Comparison of ENCODE assay signal across 12 cellular contexts in the genomic region with DNA sequence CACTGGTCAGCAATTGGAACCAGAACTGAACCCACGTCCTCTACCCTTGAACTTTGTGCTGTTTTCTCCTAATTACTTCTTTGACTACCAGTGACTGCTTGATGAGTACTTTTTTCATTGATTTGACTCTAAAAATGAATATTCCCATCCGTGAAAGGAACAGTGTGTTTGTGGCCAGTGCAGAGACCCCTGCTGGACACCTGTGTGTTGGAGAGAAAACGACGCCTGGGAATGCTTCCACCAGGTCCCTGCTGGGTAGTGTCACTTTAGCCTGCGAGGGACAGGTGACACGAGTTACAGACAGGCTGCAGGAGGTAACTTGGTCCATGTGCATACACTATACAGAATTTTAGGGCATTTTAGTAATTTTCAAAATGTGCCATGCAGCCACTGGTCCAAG. TPM values are rescaled to one million over a fixed set of nuclear protein-coding genes. Genes with fewer than 3 reads are reported as not detected.
DNase-seq lines count a peak whose midpoint lies in the region; ATAC-seq, FAIRE-seq and TF ChIP-seq lines count a peak whose summit lies in the region.
"Had no signal": no experiment of that assay in that cellular context is flagged by ENCODE, and none has a peak within 500 bp of the region (broad histone marks: within the 10 kb centered on the region; RNA-seq: fewer than 3 reads in every experiment).

No MANE protein-coding gene starts in this region.

- POLR2A ChIA-PET in A673 (lab: Charles Lee; ENCODE audit: low non-redundant PET) (no interaction called here), K562 (lab: Yijun Ruan, JAX) (no interaction called here)

- no peak overlapping the region for H2AFZ ChIP-seq in K562 (ENCODE audit: low read depth, low read length)
- H2AFZ ChIP-seq in keratinocyte (ENCODE audit: control insufficient read depth, low read length): no peak overlapping the region

- H3K27me3 ChIP-seq in A673 (replicated peaks; ENCODE audit: insufficient read depth, low read depth, low read length, poor library complexity) (no peaks in the 10 kb centered on the region), K562 (ENCODE audit: control insufficient read depth in 2 of 2, insufficient read depth in 2 of 2, low read length in 2 of 2) (peaks cover 13 to 36% of the 10 kb centered on the region in 2 experiments), keratinocyte (ENCODE audit: control insufficient read depth, extremely low read depth, insufficient read depth, low read length) (no peaks in the 10 kb centered on the region)

- H3K9me1 ChIP-seq in K562 (ENCODE audit: control insufficient read depth, insufficient read depth, low read length): no peaks in the 10 kb centered on the region
- no peaks in the 10 kb centered on the region for H3K9me1 ChIP-seq in keratinocyte (ENCODE audit: control insufficient read depth, extremely low read depth, insufficient read depth, low read length)

- H3K4me1 Mint-ChIP-seq in effector memory CD8-positive, alpha-beta T cell (ENCODE audit: low read depth in 2 of 2): no peaks in the 10 kb centered on the region
- H3K4me1 Mint-ChIP-seq: CD4-positive, alpha-beta memory T cell had no signal

- TF ChIP-seq CTCF in A673 (conservative IDR thresholded peaks at IDR 0.05; ENCODE audit: low read depth, low read length) (peak; percentile 39; the same call in 1 of the 2 replicates), HFF-Myc (IDR thresholded peaks at IDR 0.05; ENCODE audit: low read depth, low read length, missing control alignments) (peak; percentile 42), K562 (IDR thresholded peaks at IDR 0.05 in 2 of 3, conservative IDR thresholded peaks at IDR 0.05 in 1 of 3; ENCODE audit: insufficient read depth in 2 of 3, low read depth in 1 of 3, low read length in 3 of 3) (peak; percentile 49 to 64 (median 58)), keratinocyte (optimal IDR thresholded peaks at IDR 0.05 in 1 of 3, IDR thresholded peaks at IDR 0.05 in 1 of 3, conservative IDR thresholded peaks at IDR 0.05 in 1 of 3; ENCODE audit: extremely low read depth in 1 of 3, insufficient read depth in 2 of 3, low read length in 3 of 3) (peak in 2 of 3 experiments; percentile 9 to 22)

- intact Hi-C loops in A673 (cut with micrococcal nuclease; ENCODE audit: unreplicated experiment) (loop anchor here (10.0 kb wide), 1 partner anchor 334 kb away; no protein-coding TSS in a partner anchor), K562 (cut with micrococcal nuclease) (no loop called here)

- H3K9me3 ChIP-seq in A673 (ENCODE audit: low read depth, low read length, poor library complexity, severe bottlenecking): no peaks in the 10 kb centered on the region
- no peaks in the 10 kb centered on the region for H3K9me3 ChIP-seq in K562 (replicated peaks; ENCODE audit: control insufficient read depth, insufficient read depth, low read depth, low read length)
- H3K9me3 ChIP-seq in keratinocyte (ENCODE audit: control insufficient read depth, low read depth, low read length): no peaks in the 10 kb centered on the region

- H3K4me3 ChIP-seq in A673 (ENCODE audit: low read depth, low read length, poor library complexity, severe bottlenecking): no peak overlapping the region
- H3K4me3 ChIP-seq in HFF-Myc (replicated peaks; ENCODE audit: low read depth, low read length): no peak overlapping the region
- no peak overlapping the region for H3K4me3 ChIP-seq in K562
- H3K4me3 ChIP-seq in keratinocyte (ENCODE audit: control insufficient read depth in 2 of 3, extremely low read depth in 1 of 3, insufficient read depth in 2 of 3, low read depth in 1 of 3, low read length in 3 of 3): no peak overlapping the region

- H3K4me1 ChIP-seq in A673 (ENCODE audit: insufficient read depth, low read length, poor library complexity, severe bottlenecking) (peaks cover 9% of the 10 kb centered on the region), K562 (replicated peaks in 1 of 2; ENCODE audit: control insufficient read depth in 2 of 2, insufficient read depth in 2 of 2, low read length in 2 of 2) (no peaks in the 10 kb centered on the region), keratinocyte (ENCODE audit: control insufficient read depth, extremely low read depth, insufficient read depth, low read length) (no peaks in the 10 kb centered on the region)

- CTCF ChIA-PET in A673 (lab: Charles Lee) (no interaction called here), K562 (lab: Yijun Ruan, JAX; ENCODE audit: low intra/inter-chr PET ratio) (no interaction called here)

- H3K36me3 ChIP-seq in A673 (ENCODE audit: insufficient read depth, low read length, poor library complexity, severe bottlenecking): no peaks in the 10 kb centered on the region
- no peaks in the 10 kb centered on the region for H3K36me3 ChIP-seq in K562 (ENCODE audit: control insufficient read depth, insufficient read depth, low read length)
- H3K36me3 ChIP-seq in keratinocyte (ENCODE audit: control insufficient read depth in 2 of 2, extremely low read depth in 1 of 2, insufficient read depth in 2 of 2, low read length in 2 of 2): no peaks in the 10 kb centered on the region

- no peak for TF ChIP-seq EP300 in K562 (IDR thresholded peaks at IDR 0.05; ENCODE audit: low read length)

- peak in 1 of 2 experiments; percentile 53; a peak in 3 of 4 replicates for TF ChIP-seq RAD21 in K562 (CRISPR knock-in tag; conservative IDR thresholded peaks at IDR 0.05 in 1 of 2, IDR thresholded peaks at IDR 0.05 in 1 of 2)

- ATAC-seq in K562 (peak; percentile 84), GM18909 (IDR thresholded peaks at IDR 0.05; ENCODE audit: poor library complexity, unreplicated experiment) (no peak)
- ATAC-seq in effector memory CD8-positive, alpha-beta T cell (replicated peaks): no peak
- ATAC-seq: activated CD4-positive, CD25-positive, alpha-beta regulatory T cell treated with anti-CD3 and anti-CD28 coated beads, Interleukin-2, amount 50 U/mL, for 24 hours had no signal

- dilution Hi-C loops in keratinocyte (cut with MboI; ENCODE audit: extremely low pct_ligation_motif_present, low sequenced_read_pairs): no loop called here

- H3K4me3 Mint-ChIP-seq in effector memory CD8-positive, alpha-beta T cell: no peak overlapping the region
- H3K4me3 Mint-ChIP-seq: CD4-positive, alpha-beta memory T cell had no signal

- H4K20me1 ChIP-seq in K562 (replicated peaks; ENCODE audit: control insufficient read depth, insufficient read depth, low read length) (no peaks in the 10 kb centered on the region), keratinocyte (ENCODE audit: control insufficient read depth, extremely low read depth, insufficient read depth, low read length) (no peaks in the 10 kb centered on the region)

- no peak overlapping the region for H3K27ac Mint-ChIP-seq in effector memory CD8-positive, alpha-beta T cell
- H3K27ac Mint-ChIP-seq: activated T-helper 2 cell treated with anti-CD3 and anti-CD28 coated beads, Interferon-gamma antibody, Interleukin-2, Interleukin-4, amounts not matched to agents 10 μg/mL and 5 μg/mL and 100 μg/mL, durations not matched to agents 14 hours and 24 hours and 36 hours had no signal

- TF ChIP-seq POLR2A in K562 (conservative IDR thresholded peaks at IDR 0.05): no peak

- in situ Hi-C loops in K562 (cut with MboI): no loop called here

- FAIRE-seq in K562 (lab: Jason Lieb, UNC) (no peak), keratinocyte (lab: Jason Lieb, UNC) (no peak)
- FAIRE-seq: GM18507 had no signal

- H3K27ac ChIP-seq in A673 (ENCODE audit: low read depth, low read length, poor library complexity, severe bottlenecking): no peak overlapping the region
- H3K27ac ChIP-seq in K562 (ENCODE audit: extremely low read depth, low read depth, low read length): no peak overlapping the region
- no peak overlapping the region for H3K27ac ChIP-seq in keratinocyte (ENCODE audit: control insufficient read depth, insufficient read depth, low read length)

- H3K9me3 Mint-ChIP-seq in effector memory CD8-positive, alpha-beta T cell: no peaks in the 10 kb centered on the region
- H3K9me3 Mint-ChIP-seq: activated T-helper 2 cell treated with anti-CD3 and anti-CD28 coated beads, Interferon-gamma antibody, Interleukin-2, Interleukin-4, amounts not matched to agents 10 μg/mL and 5 μg/mL and 100 μg/mL, durations not matched to agents 14 hours and 24 hours and 36 hours had no signal

- H3K9ac ChIP-seq in K562 (ENCODE audit: insufficient read depth in 1 of 2, low read depth in 2 of 2, low read length in 2 of 2): no peak overlapping the region
- H3K9ac ChIP-seq in keratinocyte (ENCODE audit: control insufficient read depth, extremely low read depth, insufficient read depth, low read length): no peak overlapping the region

- 0% methylated on average over 6 of the region's 6 CpGs for WGBS in K562 (ENCODE audit: insufficient coverage, low coverage, missing lambda C conversion rate)

- DNase-seq in A673 (ENCODE audit: low spot score) (no peak), HFF-Myc (ENCODE audit: extremely low read depth, low read depth) (no peak), K562 (ENCODE audit: extremely low read depth in 1 of 4, low spot score in 3 of 4) (peak in 2 of 4 experiments; percentile 27 to 32), keratinocyte (ENCODE audit: low read depth, low spot score) (no peak), DMS79 treated with DMSO at 0.1 percent for 48 hours (lab: John Stamatoyannopoulos, UW) (no peak), NCI-H345 treated with DMSO at 0.1 percent for 48 hours (lab: John Stamatoyannopoulos, UW; ENCODE audit: unreplicated experiment) (no peak)
- no peak for DNase-seq in effector memory CD8-positive, alpha-beta T cell
- DNase-seq: CD4-positive, alpha-beta memory T cell had no signal

- no peak overlapping the region for H3K4me2 ChIP-seq in K562 (ENCODE audit: insufficient read depth, low read length)
- no peak overlapping the region for H3K4me2 ChIP-seq in keratinocyte (ENCODE audit: control insufficient read depth, extremely low read depth, insufficient read depth, low read depth, low read length)

- H3K36me3 Mint-ChIP-seq in effector memory CD8-positive, alpha-beta T cell (ENCODE audit: insufficient read depth): peaks cover 3% of the 10 kb centered on the region
- H3K36me3 Mint-ChIP-seq: CD4-positive, alpha-beta memory T cell had no signal

- H3K79me2 ChIP-seq in K562 (ENCODE audit: control insufficient read depth, insufficient read depth, low read length) (no peaks in the 10 kb centered on the region), keratinocyte (ENCODE audit: control insufficient read depth, insufficient read depth, low read length) (no peaks in the 10 kb centered on the region)

- no TSS peak for BruUV-seq in A673 (replicated peaks; lab: Mats Ljungman, UMichigan)
- no TSS peak for BruUV-seq in K562 (replicated peaks; lab: Mats Ljungman, UMichigan)

- H3K27me3 Mint-ChIP-seq in effector memory CD8-positive, alpha-beta T cell: peaks cover 33 to 48% of the 10 kb centered on the region in 2 donors

RNA-seq across cellular contexts. Expression of a gene that starts 6.8 kb away (rescaled TPM):
- total RNA-seq in A673 (2021): not detected in 2 replicates
- not detected in 2 replicates for total RNA-seq in K562 (2011; cell fraction: chromatin; rRNA removed; ENCODE audit: low replicate concordance)
- not detected in 2 replicates for total RNA-seq in K562 (2011; cell fraction: nucleolus; rRNA removed)
- not detected in 2 replicates for total RNA-seq in K562 (2011; cell fraction: nucleoplasm; rRNA removed)
- total RNA-seq in K562 (2014; rRNA removed): not detected in 2 replicates
- not detected in 2 replicates for total RNA-seq in K562 (2014; rRNA removed; fragmentation: Illumina TruSeq; extraction: Trizol)
- total RNA-seq in K562 (2015; rRNA removed; fragmentation: Illumina TruSeq; extraction: Trizol): not detected in 2 replicates
- total RNA-seq in K562 (2021): not detected in 2 replicates
- not detected in 2 replicates for polyA plus RNA-seq in K562 (2011; rRNA removed)
- polyA plus RNA-seq in K562 (2011; cell fraction: cytosol; rRNA removed): not detected in 2 replicates
- not detected in 2 replicates for polyA plus RNA-seq in K562 (2011; cell fraction: nucleus; rRNA removed)
- 0.07 TPM in 1 of 2 replicates, not detected in the other for polyA plus RNA-seq in K562 (2012)
- polyA plus RNA-seq in K562 (2014; fragmentation: Illumina TruSeq; extraction: Trizol): not detected in 2 replicates
- polyA plus RNA-seq in K562 (2014; fragmentation: Nextera tagmentation; extraction: Ambion mirVana): not detected
- polyA plus RNA-seq in K562 (2014; rRNA removed): not detected in 2 replicates
- polyA minus RNA-seq in K562 (2011; rRNA and poly(A)+ RNA removed): not detected in 2 replicates
- not detected in 2 replicates for polyA minus RNA-seq in K562 (2011; cell fraction: cytosol; rRNA and poly(A)+ RNA removed)
- not detected in 2 replicates for polyA minus RNA-seq in K562 (2011; cell fraction: nucleus; rRNA and poly(A)+ RNA removed)
- not detected in 3 replicates for polyA plus RNA-seq in keratinocyte
- not detected for polyA plus RNA-seq in keratinocyte (2011; ENCODE audit: low read depth)
- not detected in 2 replicates for polyA plus RNA-seq in keratinocyte (2011; cell fraction: cytosol; rRNA removed)
- polyA plus RNA-seq in keratinocyte (2011; cell fraction: nucleus; rRNA removed): not detected in 2 replicates
- not detected in 2 replicates for polyA plus RNA-seq in keratinocyte (2012; ENCODE audit: low replicate concordance)
- polyA minus RNA-seq in keratinocyte: not detected in 3 replicates
- polyA minus RNA-seq in keratinocyte (2011; cell fraction: cytosol; rRNA and poly(A)+ RNA removed): not detected
- not detected in 2 replicates for polyA minus RNA-seq in keratinocyte (2011; cell fraction: nucleus; rRNA and poly(A)+ RNA removed)
- total RNA-seq: activated T-helper 2 cell treated with anti-CD3 and anti-CD28 coated beads, Interferon-gamma antibody, Interleukin-2, Interleukin-4, amounts not matched to agents 10 μg/mL and 5 μg/mL and 100 μg/mL, durations not matched to agents 14 hours and 24 hours and 36 hours had no signal
- polyA plus RNA-seq: CD4-positive, alpha-beta memory T cell had no signal

RNA-seq across cellular contexts. Expression of a gene that starts 43.7 kb away (rescaled TPM):
- 49.9 and 50.5 TPM in 2 replicates for total RNA-seq in A673 (2021)
- 0.51 and 1.3 TPM in 2 replicates for total RNA-seq in K562 (2011; cell fraction: chromatin; rRNA removed; ENCODE audit: low replicate concordance)
- total RNA-seq in K562 (2011; cell fraction: nucleolus; rRNA removed): 2.8 and 2.9 TPM in 2 replicates
- total RNA-seq in K562 (2011; cell fraction: nucleoplasm; rRNA removed): 0.69 and 1.0 TPM in 2 replicates
- total RNA-seq in K562 (2014; rRNA removed): 0.64 and 0.94 TPM in 2 replicates
- total RNA-seq in K562 (2014; rRNA removed; fragmentation: Illumina TruSeq; extraction: Trizol): 0.13 and 0.18 TPM in 2 replicates
- total RNA-seq in K562 (2015; rRNA removed; fragmentation: Illumina TruSeq; extraction: Trizol): 0.29 and 0.30 TPM in 2 replicates
- total RNA-seq in K562 (2021): 1.2 and 1.4 TPM in 2 replicates
- polyA plus RNA-seq in K562 (2011; rRNA removed): 0.11 and 0.18 TPM in 2 replicates
- polyA plus RNA-seq in K562 (2011; cell fraction: cytosol; rRNA removed): 0.16 and 0.34 TPM in 2 replicates
- 0.42 and 0.57 TPM in 2 replicates for polyA plus RNA-seq in K562 (2011; cell fraction: nucleus; rRNA removed)
- polyA plus RNA-seq in K562 (2012): 0.57 and 0.58 TPM in 2 replicates
- 0.13 and 0.24 TPM in 2 replicates for polyA plus RNA-seq in K562 (2014; fragmentation: Illumina TruSeq; extraction: Trizol)
- under 1 TPM in 1 of 2 experiments, not detected in 1; 0.03 TPM for polyA plus RNA-seq in K562 (2014; fragmentation: Nextera tagmentation; extraction: Ambion mirVana)
- 0.13 and 0.43 TPM in 2 replicates for polyA plus RNA-seq in K562 (2014; rRNA removed)
- 0.21 and 0.25 TPM in 2 replicates for polyA minus RNA-seq in K562 (2011; rRNA and poly(A)+ RNA removed)
- 0.48 and 0.64 TPM in 2 replicates for polyA minus RNA-seq in K562 (2011; cell fraction: cytosol; rRNA and poly(A)+ RNA removed)
- polyA minus RNA-seq in K562 (2011; cell fraction: nucleus; rRNA and poly(A)+ RNA removed): 1.2 and 2.0 TPM in 2 replicates
- polyA plus RNA-seq in keratinocyte: 1.5 to 2.1 TPM (median 2.0 TPM) in 3 replicates
- polyA plus RNA-seq in keratinocyte (2011; ENCODE audit: low read depth): 0.09 TPM
- 0.68 and 0.78 TPM in 2 replicates for polyA plus RNA-seq in keratinocyte (2011; cell fraction: cytosol; rRNA removed)
- polyA plus RNA-seq in keratinocyte (2011; cell fraction: nucleus; rRNA removed): 4.0 and 5.5 TPM in 2 replicates
- polyA plus RNA-seq in keratinocyte (2012; ENCODE audit: low replicate concordance): 1.8 and 4.9 TPM in 2 replicates
- 2.1 to 4.0 TPM (median 2.3 TPM) in 3 replicates for polyA minus RNA-seq in keratinocyte
- 5.6 TPM for polyA minus RNA-seq in keratinocyte (2011; cell fraction: cytosol; rRNA and poly(A)+ RNA removed)
- polyA minus RNA-seq in keratinocyte (2011; cell fraction: nucleus; rRNA and poly(A)+ RNA removed): 8.4 and 9.7 TPM in 2 replicates
- polyA plus RNA-seq: CD4-positive, alpha-beta memory T cell had no signal

Comparison
In these comparisons a context has a peak if more than half of its experiments do, and no peak if none do; other contexts are left out.
1. RNA of a gene that starts 43.7 kb away (total RNA-seq): 49.9 to 50.5 TPM in A673; 0.13 to 2.9 TPM in K562; every median in the first group is over 10 times any median in the second.
2. Peak in every context shown above with its lines, with median percentiles within 50 percentile points of each other: CTCF ChIP-seq.